1 cellular context compared by ENCODE assay signal in genomic region chr10:24449334-24449740, GRCh38.
TF ChIP-seq lines count a peak whose summit lies in the region.

No MANE protein-coding gene starts in this region.

TF ChIP-seq in HepG2, 621 proteins besides CTCF, POLR2A, EP300 and RAD21 (continued from another document):
- TF ChIP-seq SP4 (CRISPR knock-in tag; IDR thresholded peaks at IDR 0.05) (no peak), ZNF30 (CRISPR knock-in tag; IDR thresholded peaks at IDR 0.05) (no peak), KDM3A (CRISPR knock-in tag; IDR thresholded peaks at IDR 0.05; ENCODE audit: low read depth) (no peak)
